ENCODE assay signal across 10 cellular contexts in genomic region chr14:54818201-54819133, GRCh38.
DNase-seq lines count a peak whose midpoint lies in the region; ATAC-seq and TF ChIP-seq lines count a peak whose summit lies in the region.
"Had no signal": no experiment of that assay in that cellular context is flagged by ENCODE, and none has a peak within 500 bp of the region (broad histone marks: within the 10 kb centered on the region; RNA-seq: fewer than 3 reads in every experiment).

No MANE protein-coding gene starts in this region.

- H3K9me3 ChIP-seq in right atrium auricular region (peaks cover 0 to 7% of the 10 kb centered on the region in 2 donors), PC-9 (ENCODE audit: insufficient read depth, low read depth) (no peaks in the 10 kb centered on the region), aorta (ENCODE audit: control insufficient read depth, low read length) (peaks cover 4% of the 10 kb centered on the region)

- TF ChIP-seq CTCF in right atrium auricular region (IDR thresholded peaks at IDR 0.05) (no peak), PC-9 (conservative IDR thresholded peaks at IDR 0.05) (no peak), foreskin fibroblast (IDR thresholded peaks at IDR 0.05; ENCODE audit: low read depth, low read length) (no peak), GM13977 (IDR thresholded peaks at IDR 0.05; ENCODE audit: extremely low read depth, insufficient read depth, missing control alignments) (no peak)

- CTCF ChIA-PET in PC-9 (lab: Charles Lee) = interaction anchor here (1.4 kb wide), 1 partner anchor 13 kb away, joined by 5 read pairs; no protein-coding TSS in a partner anchor

- H3K27me3 ChIP-seq in right atrium auricular region (no peaks in the 10 kb centered on the region), PC-9 (ENCODE audit: insufficient read depth, low read depth) (no peaks in the 10 kb centered on the region), aorta (ENCODE audit: control insufficient read depth in 1 of 2, insufficient read depth in 2 of 2, low read length in 1 of 2) (no peaks in the 10 kb centered on the region)
- H3K27me3 ChIP-seq: BLaER1 had no signal

- no peaks in the 10 kb centered on the region for H3K36me3 ChIP-seq in right atrium auricular region
- no peaks in the 10 kb centered on the region for H3K36me3 ChIP-seq in PC-9 (ENCODE audit: low read depth)
- peaks cover 0 to 2% of the 10 kb centered on the region in 2 donors for H3K36me3 ChIP-seq in aorta (ENCODE audit: control insufficient read depth in 1 of 2, insufficient read depth in 2 of 2, low read length in 1 of 2)
- H3K36me3 ChIP-seq: BLaER1 had no signal

- peak overlapping the region; percentile 48 for H3K4me2 ChIP-seq in PC-9
- H3K4me2 ChIP-seq: BLaER1 had no signal

- H4K20me1 ChIP-seq in PC-9 (ENCODE audit: insufficient read depth) = no peaks in the 10 kb centered on the region
- H4K20me1 ChIP-seq: BLaER1 had no signal

- intact Hi-C loops in cardiac septum (cut with DNase I) (no loop called here), PC-9 (cut with micrococcal nuclease; ENCODE audit: unreplicated experiment) (loop anchor here (5.0 kb wide), 1 partner anchor 84 kb away; the partner anchor contains the start of gene GCH1), aorta (cut with DNase I) (no loop called here)

- no peaks in the 10 kb centered on the region for H3K9me2 ChIP-seq in PC-9 (ENCODE audit: insufficient read depth)

- 62 to 75% methylated on average over 14 of the region's 14 CpGs for WGBS in aorta, 2 donors

- H3K4me3 ChIP-seq in right atrium auricular region (no peak overlapping the region), PC-9 (no peak overlapping the region; the same call in 1 of the 2 replicates), foreskin fibroblast (ENCODE audit: low read depth in 1 of 2, low read length in 2 of 2) (no peak overlapping the region), aorta (ENCODE audit: low read length in 2 of 2) (no peak overlapping the region)
- H3K4me3 ChIP-seq: BLaER1 had no signal

- POLR2A ChIA-PET in PC-9 (lab: Charles Lee; ENCODE audit: unreplicated experiment) = interaction anchor here (0.5 to 0.6 kb wide), 3 partner anchors 207 to 329 kb away, joined by 4 to 26 read pairs (median 5); no protein-coding TSS in a partner anchor

- H3K4me1 ChIP-seq in right atrium auricular region (no peaks in the 10 kb centered on the region), PC-9 (replicated peaks; ENCODE audit: insufficient read depth) (peaks cover 11% of the 10 kb centered on the region), aorta (ENCODE audit: control insufficient read depth in 1 of 2, insufficient read depth in 2 of 2, low read length in 2 of 2) (no peaks in the 10 kb centered on the region)

- H3K27ac ChIP-seq in right atrium auricular region = no peak overlapping the region
- no peak overlapping the region for H3K27ac ChIP-seq in PC-9
- no peak overlapping the region for H3K27ac ChIP-seq in aorta (ENCODE audit: low read depth in 1 of 2, low read length in 2 of 2)
- H3K27ac ChIP-seq: BLaER1 had no signal

- DNase-seq in cardiac septum (ENCODE audit: low spot score) (peak; percentile 55), right atrium auricular region (ENCODE audit: low spot score) (no peak), PC-9 (peak; percentile 49 to 75), foreskin fibroblast (peak; percentile 55 to 75), aorta (no peak), NCI-H1694 (lab: John Stamatoyannopoulos, UW) (no peak), GM13977 (ENCODE audit: low spot score) (no peak)
- DNase-seq: activated naive CD4-positive, alpha-beta T cell had no signal

- H3F3A ChIP-seq in PC-9 (ENCODE audit: insufficient read depth, low read depth) = peaks cover 7% of the 10 kb centered on the region; the same call in 1 of the 2 replicates

- H3K79me2 ChIP-seq in PC-9 (ENCODE audit: low read depth) = no peaks in the 10 kb centered on the region

- BruUV-seq in PC-9 (replicated peaks; lab: Mats Ljungman, UMichigan) = no TSS peak

- in situ Hi-C loops in GM13977 (cut with MboI; ENCODE audit: low pct_unique_long_range_greater_than_20kb, low sequenced_read_pairs, unreplicated experiment) = no loop called here

- peak overlapping the region; percentile 61; the same call in 1 of the 2 replicates for H2AFZ ChIP-seq in PC-9

- ATAC-seq in aorta (ENCODE audit: low FRiP score) = peak; percentile 60
- ATAC-seq in GM19395 (IDR thresholded peaks at IDR 0.05; ENCODE audit: unreplicated experiment) = no peak

Comparison
In these comparisons a context has a peak if more than half of its experiments do, and no peak if none do; other contexts are left out.
1. DNase-seq: peak in cardiac septum (single experiment), PC-9 (2 of 2) and foreskin fibroblast (2 of 2); none in right atrium auricular region (single experiment), aorta (0 of 2), NCI-H1694 (single experiment) and GM13977 (single experiment).